30 cellular contexts compared by ENCODE assay signal in genomic region chr7:157176771-157177170, GRCh38.
"Had no signal": no experiment of that assay in that cellular context is flagged by ENCODE, and none has a peak within 500 bp of the region (broad histone marks: within the 10 kb centered on the region; RNA-seq: fewer than 3 reads in every experiment).

No MANE protein-coding gene starts in this region.

- H3K4me3 Mint-ChIP-seq: activated CD4-positive, alpha-beta T cell treated with anti-CD3 and anti-CD28 coated beads for 36 hours; activated CD4-positive, alpha-beta T cell treated with anti-CD3 and anti-CD28 coated beads, Interleukin-2, amount 10 ng/mL, durations not matched to agents 7 days and 5 days; activated CD8-positive, alpha-beta T cell treated with anti-CD3 and anti-CD28 coated beads, Interleukin-2, amount 10 ng/mL, durations not matched to agents 7 days and 5 days; activated naive CD4-positive, alpha-beta T cell treated with anti-CD3 and anti-CD28 coated beads, Interleukin-2, amount 50 U/mL, for 24 hours; activated naive CD8-positive, alpha-beta T cell treated with anti-CD3 and anti-CD28 coated beads, Interleukin-2, amount 10 ng/mL, durations not matched to agents 7 days and 5 days; activated T-cell treated with anti-CD3 and anti-CD28 coated beads, Interleukin-2, amount 50 U/mL, for 24 hours; central memory CD8-positive, alpha-beta T cell; T-helper 1 cell treated with Interleukin-12 subunit alpha and Interleukin-12 subunit beta and Interleukin-4 antibody, amounts not matched to agents 30 μg/mL and 1 μg/mL, for 36 hours; T-helper 2 cell treated with Interferon-gamma antibody and Interleukin-4, amounts not matched to agents 5 μg/mL and 100 μg/mL, for 36 hours; WTC11 had no signal

- H3K27ac Mint-ChIP-seq: activated CD4-positive, alpha-beta T cell treated with anti-CD3 and anti-CD28 coated beads for 36 hours; activated CD8-positive, alpha-beta T cell treated with anti-CD3 and anti-CD28 coated beads, Interleukin-2, amount 10 ng/mL, durations not matched to agents 7 days and 5 days; activated naive CD4-positive, alpha-beta T cell treated with anti-CD3 and anti-CD28 coated beads, Interleukin-2, amount 50 U/mL, for 24 hours; activated naive CD8-positive, alpha-beta T cell treated with anti-CD3 and anti-CD28 coated beads, Interleukin-2, amount 10 ng/mL, durations not matched to agents 7 days and 5 days; activated T-helper 2 cell treated with anti-CD3 and anti-CD28 coated beads, Interferon-gamma antibody, Interleukin-2, Interleukin-4, amounts not matched to agents 10 μg/mL and 5 μg/mL and 100 μg/mL, durations not matched to agents 14 hours and 24 hours and 36 hours; T-helper 1 cell treated with Interleukin-12 subunit alpha and Interleukin-12 subunit beta and Interleukin-4 antibody, amounts not matched to agents 30 μg/mL and 1 μg/mL, for 36 hours; T-helper 2 cell treated with Interferon-gamma antibody and Interleukin-4, amounts not matched to agents 5 μg/mL and 100 μg/mL, for 36 hours; WTC11 had no signal

- H3K9me3 Mint-ChIP-seq: activated CD4-positive, alpha-beta T cell treated with anti-CD3 and anti-CD28 coated beads, Interleukin-2, amount 10 ng/mL, durations not matched to agents 7 days and 5 days; activated naive CD4-positive, alpha-beta T cell treated with anti-CD3 and anti-CD28 coated beads, Interleukin-2, amount 50 U/mL, for 24 hours; activated naive CD8-positive, alpha-beta T cell treated with anti-CD3 and anti-CD28 coated beads, Interleukin-2, amount 10 ng/mL, durations not matched to agents 7 days and 5 days; activated T-cell treated with anti-CD3 and anti-CD28 coated beads, Interleukin-2, amount 50 U/mL, for 24 hours; activated T-helper 2 cell treated with anti-CD3 and anti-CD28 coated beads, Interferon-gamma antibody, Interleukin-2, Interleukin-4, amounts not matched to agents 10 μg/mL and 5 μg/mL and 100 μg/mL, durations not matched to agents 14 hours and 24 hours and 36 hours; central memory CD8-positive, alpha-beta T cell; T-helper 1 cell treated with Interleukin-12 subunit alpha and Interleukin-12 subunit beta and Interleukin-4 antibody, amounts not matched to agents 30 μg/mL and 1 μg/mL, for 36 hours; T-helper 2 cell treated with Interferon-gamma antibody and Interleukin-4, amounts not matched to agents 5 μg/mL and 100 μg/mL, for 36 hours; WTC11 had no signal

- H3K27me3 Mint-ChIP-seq: activated CD4-positive, alpha-beta T cell treated with anti-CD3 and anti-CD28 coated beads for 36 hours; activated CD4-positive, alpha-beta T cell treated with anti-CD3 and anti-CD28 coated beads, Interleukin-2, amount 10 ng/mL, durations not matched to agents 7 days and 5 days; activated naive CD4-positive, alpha-beta T cell treated with anti-CD3 and anti-CD28 coated beads, Interleukin-2, amount 50 U/mL, for 24 hours; activated naive CD8-positive, alpha-beta T cell treated with anti-CD3 and anti-CD28 coated beads, Interleukin-2, amount 10 ng/mL, durations not matched to agents 7 days and 5 days; activated T-cell treated with anti-CD3 and anti-CD28 coated beads, Interleukin-2, amount 50 U/mL, for 24 hours; central memory CD8-positive, alpha-beta T cell had no signal

- H3K4me1 Mint-ChIP-seq: activated CD4-positive, alpha-beta T cell treated with anti-CD3 and anti-CD28 coated beads for 36 hours; activated CD4-positive, alpha-beta T cell treated with anti-CD3 and anti-CD28 coated beads, Interleukin-2, amount 10 ng/mL, durations not matched to agents 7 days and 5 days; activated naive CD4-positive, alpha-beta T cell treated with anti-CD3 and anti-CD28 coated beads, Interleukin-2, amount 50 U/mL, for 24 hours; activated naive CD8-positive, alpha-beta T cell treated with anti-CD3 and anti-CD28 coated beads, Interleukin-2, amount 10 ng/mL, durations not matched to agents 7 days and 5 days; central memory CD8-positive, alpha-beta T cell; WTC11 had no signal

- H3K4me3 ChIP-seq: cardiac muscle cell, Peyer's patch, SJSA1 had no signal

- H3K27ac ChIP-seq: brain microvascular endothelial cell, cardiac muscle cell, Peyer's patch, SJSA1 had no signal

- DNase-seq: activated CD4-positive, alpha-beta T cell treated with anti-CD3 and anti-CD28 coated beads for 36 hours; activated CD4-positive, alpha-beta T cell treated with anti-CD3 and anti-CD28 coated beads, Interleukin-2, amount 10 ng/mL, durations not matched to agents 7 days and 5 days; activated CD4-positive, alpha-beta T cell treated with anti-CD3 and anti-CD28 coated beads, Interleukin-2, amount 50 U/mL, for 48 hours; activated CD8-positive, alpha-beta T cell treated with anti-CD3 and anti-CD28 coated beads, Interleukin-2, amount 10 ng/mL, durations not matched to agents 7 days and 5 days; activated gamma-delta T cell; activated naive CD4-positive, alpha-beta T cell treated with Interleukin-2 at 50 U/mL for 16 hours; activated naive CD8-positive, alpha-beta T cell treated with anti-CD3 and anti-CD28 coated beads, Interleukin-2, amount 10 ng/mL, durations not matched to agents 7 days and 5 days; activated T-cell treated with anti-CD3 and anti-CD28 coated beads, Interleukin-2, amount 50 U/mL, for 24 hours; amygdala; Karpas-422; NCI-H1105; NCI-H1436; NCI-H1694; NCI-H2029; NCI-H345; NCI-H524 treated with DMSO at 0.1 percent for 48 hours; Peyer's patch; RPMI8226; SHP77 treated with DMSO at 0.1 percent for 48 hours; SK-N-SH had no signal

- H3K4me1 ChIP-seq: Peyer's patch, SJSA1 had no signal

- H3K27me3 ChIP-seq: brain microvascular endothelial cell, cardiac muscle cell, Peyer's patch, SJSA1 had no signal

- ATAC-seq: activated CD4-positive, alpha-beta T cell treated with anti-CD3 and anti-CD28 coated beads for 36 hours; activated CD4-positive, CD25-positive, alpha-beta regulatory T cell treated with anti-CD3 and anti-CD28 coated beads, Interleukin-2, amount 50 U/mL, for 24 hours; activated CD8-positive, alpha-beta T cell treated with anti-CD3 and anti-CD28 coated beads, Interleukin-2, amount 10 ng/mL, durations not matched to agents 7 days and 5 days; WTC11 had no signal

- H3K9me3 ChIP-seq: Peyer's patch, SJSA1, SK-N-SH had no signal
